In the genomic region with DNA sequence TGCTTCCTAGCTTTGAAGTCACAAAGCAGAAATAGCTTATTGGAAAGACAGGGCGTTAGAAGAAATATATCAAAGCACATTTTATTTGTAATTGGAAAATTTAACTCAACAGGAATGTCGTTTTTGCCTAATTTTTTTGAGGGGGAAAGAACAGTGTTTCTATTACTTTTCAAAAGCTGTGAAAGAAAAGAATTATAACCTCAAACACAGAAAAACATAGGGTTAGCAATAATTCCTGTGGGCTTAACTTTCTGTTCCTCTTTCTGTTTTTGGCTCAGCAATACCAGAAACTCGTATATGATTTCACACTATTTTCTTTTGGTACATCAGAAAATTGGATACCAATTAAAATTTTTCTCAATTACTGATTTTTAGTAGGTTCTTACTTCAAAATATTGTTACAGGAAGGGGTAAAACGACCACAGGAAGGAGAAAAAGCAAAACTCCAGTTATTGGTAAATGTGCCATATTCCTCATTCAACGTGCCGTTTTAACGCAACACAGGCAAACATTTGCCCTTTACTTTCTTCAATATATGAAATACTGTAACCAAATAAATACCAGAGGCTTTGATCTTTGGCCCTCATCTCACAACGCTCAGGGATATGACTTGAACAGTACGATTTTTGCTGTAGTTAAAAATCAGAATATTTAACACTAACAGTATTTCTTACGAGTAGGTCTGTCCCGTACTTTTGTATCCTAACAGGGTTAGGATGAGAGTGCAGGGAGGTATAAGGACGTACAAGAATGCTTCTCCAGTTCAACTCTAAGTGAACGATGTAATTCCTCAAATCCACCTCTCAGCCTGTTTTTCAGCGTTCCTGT, we compare ENCODE assay signal across 8 cellular contexts. TPM values are rescaled to one million over a fixed set of nuclear protein-coding genes. Genes with fewer than 3 reads are reported as not detected.
DNase-seq lines count a peak whose midpoint lies in the region; ATAC-seq, FAIRE-seq and TF ChIP-seq lines count a peak whose summit lies in the region.

No MANE protein-coding gene starts in this region.

- no peaks in the 10 kb centered on the region for H3K36me3 ChIP-seq in HUES64 (ENCODE audit: insufficient read depth, low read length)
- H3K36me3 ChIP-seq in body of pancreas (replicated peaks in 1 of 2; ENCODE audit: insufficient read depth in 1 of 2, low read depth in 2 of 2) = no peaks in the 10 kb centered on the region
- H3K36me3 ChIP-seq in mucosa of rectum (ENCODE audit: control insufficient read depth in 2 of 2, insufficient read depth in 2 of 2, low read length in 2 of 2) = no peaks in the 10 kb centered on the region

- H3K4me1 ChIP-seq in HUES64 (ENCODE audit: insufficient read depth, low read length) = 0 out of 2 replicates have a peak, but pooled peaks cover 3% of the 10 kb centered on the region
- peaks cover 10% of the 10 kb centered on the region for H3K4me1 ChIP-seq in body of pancreas
- peaks cover 8 to 13% of the 10 kb centered on the region in 2 donors for H3K4me1 ChIP-seq in mucosa of rectum (ENCODE audit: control insufficient read depth in 2 of 2, insufficient read depth in 2 of 2, low read length in 2 of 2)

- H3K27ac ChIP-seq in HUES64 (ENCODE audit: low read depth, low read length) = no peak overlapping the region
- H3K27ac ChIP-seq in body of pancreas = peak overlapping the region; percentile 37 to 96 (median 87)
- H3K27ac ChIP-seq in mucosa of rectum (ENCODE audit: low read depth in 2 of 2, low read length in 2 of 2) = peak overlapping the region; percentile 38 to 83

- H3K9ac ChIP-seq in HUES64 (ENCODE audit: low read depth, low read length) (peak overlapping the region; percentile 32), mucosa of rectum (ENCODE audit: low read depth in 1 of 2, low read length in 2 of 2) (peak overlapping the region; percentile 1 to 73)

- 21% methylated on average over 10 of the region's 14 CpGs for WGBS in HUES64
- 4 to 5% methylated on average over 14 of the region's 14 CpGs for WGBS in body of pancreas, 2 donors

- ATAC-seq in GM18868 (IDR thresholded peaks at IDR 0.05; ENCODE audit: unreplicated experiment) (peak; percentile 22), body of pancreas (no peak)

- H3K9me3 ChIP-seq in HUES64 (ENCODE audit: insufficient read depth, low read depth, low read length) = no peaks in the 10 kb centered on the region
- no peaks in the 10 kb centered on the region for H3K9me3 ChIP-seq in body of pancreas
- H3K9me3 ChIP-seq in mucosa of rectum (ENCODE audit: control insufficient read depth in 2 of 2, low read length in 2 of 2) = no peaks in the 10 kb centered on the region

- intact Hi-C loops in body of pancreas (cut with DNase I) = no loop called here

- DNase-seq in body of pancreas (no peak), kidney glomerular epithelial cell (lab: John Stamatoyannopoulos, UW) (no peak), SKM-1 treated with dmso at 0.1 percent for 144 hours (lab: John Stamatoyannopoulos, UW; ENCODE audit: unreplicated experiment) (no peak), urothelium cell line (ENCODE audit: low spot score) (no peak), GM19240 (ENCODE audit: insufficient read length, low spot score) (no peak)

- TF ChIP-seq CTCF in body of pancreas (IDR thresholded peaks at IDR 0.05) = no peak

- FAIRE-seq in urothelium cell line (lab: Jason Lieb, UNC) = no peak

- H3K4me3 ChIP-seq in HUES64 (ENCODE audit: low read length) (peak overlapping the region; percentile 94), body of pancreas (peak overlapping the region in 1 of 2 donors; percentile 67), mucosa of rectum (ENCODE audit: low read length in 2 of 2) (peak overlapping the region; percentile 73 to 92)

- TF ChIP-seq POLR2A in body of pancreas (IDR thresholded peaks at IDR 0.05) = no peak

- H3K27me3 ChIP-seq in HUES64 (ENCODE audit: insufficient read depth, low read length) = peaks cover 25% of the 10 kb centered on the region; the same call in 1 of the 2 replicates
- H3K27me3 ChIP-seq in body of pancreas = no peaks in the 10 kb centered on the region
- H3K27me3 ChIP-seq in mucosa of rectum (ENCODE audit: control insufficient read depth in 2 of 2, insufficient read depth in 2 of 2, low read length in 2 of 2) = no peaks in the 10 kb centered on the region

RNA-seq across cellular contexts. Expression of gene RNU6-7, which starts 1.3 kb away (rescaled TPM):
- polyA plus RNA-seq in HUES64 (2013, experiment 1 of 2) = under 0.01 TPM
- polyA plus RNA-seq in HUES64 (2013, experiment 2 of 2) = under 0.01 TPM
- total RNA-seq in body of pancreas = not detected

RNA-seq across cellular contexts. Expression of gene RNU6-8, which starts 2.5 kb away (rescaled TPM):
- under 0.01 TPM for polyA plus RNA-seq in HUES64 (2013, experiment 1 of 2)
- under 0.01 TPM for polyA plus RNA-seq in HUES64 (2013, experiment 2 of 2)
- not detected for total RNA-seq in body of pancreas
